14 cellular contexts compared by ENCODE assay signal in genomic region chr19:38417146-38417543, GRCh38. TPM values are rescaled to one million over a fixed set of nuclear protein-coding genes. Genes with fewer than 3 reads are reported as not detected.
DNase-seq lines count a peak whose midpoint lies in the region; ATAC-seq and TF ChIP-seq lines count a peak whose summit lies in the region.
"Had no signal": no experiment of that assay in that cellular context is flagged by ENCODE, and none has a peak within 500 bp of the region (broad histone marks: within the 10 kb centered on the region; RNA-seq: fewer than 3 reads in every experiment).

No MANE protein-coding gene starts in this region.

- no peak for TF ChIP-seq CTCF in OCI-LY3 (IDR thresholded peaks at IDR 0.05; ENCODE audit: low read depth, low read length)
- no peak for TF ChIP-seq CTCF in coronary artery (IDR thresholded peaks at IDR 0.05)

- H3K9ac ChIP-seq in OCI-LY3 (ENCODE audit: low read length) (no peak overlapping the region; the same call in 1 of the 2 replicates), neuronal stem cell (ENCODE audit: low read depth, low read length, poor library complexity) (no peak overlapping the region)

- H4K20me1 ChIP-seq in OCI-LY3 (ENCODE audit: insufficient read depth, low read length): 0 out of 2 replicates have a peak, but pooled peaks cover 4% of the 10 kb centered on the region

- no peak for DNase-seq in T-helper 1 cell
- no peak for DNase-seq in coronary artery (ENCODE audit: low spot score)
- DNase-seq in neuronal stem cell (ENCODE audit: low spot score): no peak
- no peak for DNase-seq in NCI-H1105 (lab: John Stamatoyannopoulos, UW)
- DNase-seq in posterior vena cava (ENCODE audit: low spot score): no peak
- DNase-seq: NCI-H1436, SIG-M5 had no signal

- H3K4me2 ChIP-seq in OCI-LY3 (ENCODE audit: low read length): peak overlapping the region; percentile 70
- H3K4me2 ChIP-seq in neuronal stem cell (ENCODE audit: insufficient read depth, low read length, poor library complexity, severe bottlenecking): no peak overlapping the region

- H3K14ac ChIP-seq in neuronal stem cell (ENCODE audit: low read length): no peak overlapping the region

- no peaks in the 10 kb centered on the region for H3K79me2 ChIP-seq in OCI-LY3 (ENCODE audit: low read length)

- no peak for ATAC-seq in HG03520 (IDR thresholded peaks at IDR 0.05; ENCODE audit: unreplicated experiment)

- H3K18ac ChIP-seq in neuronal stem cell (ENCODE audit: low read length): peak overlapping the region; percentile 66

- H4K8ac ChIP-seq in neuronal stem cell (ENCODE audit: low read depth, low read length): peak overlapping the region; percentile 30

- intact Hi-C loops in posterior vena cava (cut with DNase I): no loop called here

- no peak overlapping the region for H4K91ac ChIP-seq in neuronal stem cell (ENCODE audit: low read depth, low read length, poor library complexity)

- H3K9me3 Mint-ChIP-seq in T-helper 1 cell treated with Interleukin-12 subunit alpha and Interleukin-12 subunit beta and Interleukin-4 antibody, amounts not matched to agents 30 μg/mL and 1 μg/mL, for 36 hours: no peaks in the 10 kb centered on the region

- peak overlapping the region; percentile 66 for H3K4me3 ChIP-seq in OCI-LY3 (ENCODE audit: low read length)
- H3K4me3 ChIP-seq in coronary artery: peak overlapping the region; percentile 59
- H3K4me3 ChIP-seq in neuronal stem cell (ENCODE audit: low read length in 2 of 2): no peak overlapping the region

- H3K4me1 Mint-ChIP-seq in T-helper 1 cell treated with Interleukin-12 subunit alpha and Interleukin-12 subunit beta and Interleukin-4 antibody, amounts not matched to agents 30 μg/mL and 1 μg/mL, for 36 hours (ENCODE audit: low read depth): peaks cover 21% of the 10 kb centered on the region

- H3K4me1 ChIP-seq in OCI-LY3 (ENCODE audit: low read length) (peaks cover 35% of the 10 kb centered on the region), neuronal stem cell (ENCODE audit: control insufficient read depth in 2 of 2, insufficient read depth in 1 of 2, low read depth in 1 of 2, low read length in 2 of 2) (peaks cover 0 to 6% of the 10 kb centered on the region in 2 donors)

- no peak overlapping the region for H3K4ac ChIP-seq in neuronal stem cell (ENCODE audit: low read length)

- no peaks in the 10 kb centered on the region for H3K79me1 ChIP-seq in neuronal stem cell (ENCODE audit: low read depth, low read length)

- H3K36me3 Mint-ChIP-seq in T-helper 1 cell treated with Interleukin-12 subunit alpha and Interleukin-12 subunit beta and Interleukin-4 antibody, amounts not matched to agents 30 μg/mL and 1 μg/mL, for 36 hours (ENCODE audit: low read depth): no peaks in the 10 kb centered on the region

- no peaks in the 10 kb centered on the region for H3K27me3 Mint-ChIP-seq in T-helper 1 cell treated with Interleukin-12 subunit alpha and Interleukin-12 subunit beta and Interleukin-4 antibody, amounts not matched to agents 30 μg/mL and 1 μg/mL, for 36 hours (ENCODE audit: low read depth)

- peak overlapping the region; percentile 93 for H2AK5ac ChIP-seq in neuronal stem cell (ENCODE audit: low read depth, low read length)

- H2BK5ac ChIP-seq in neuronal stem cell (ENCODE audit: low read length): peak overlapping the region; percentile 39

- no peaks in the 10 kb centered on the region for H3K27me3 ChIP-seq in OCI-LY3 (ENCODE audit: low read depth, low read length)
- peaks cover 0 to 42% (median 7%) of the 10 kb centered on the region in 3 experiments for H3K27me3 ChIP-seq in neuronal stem cell (ENCODE audit: control insufficient read depth in 3 of 3, insufficient read depth in 3 of 3, low read depth in 1 of 3, low read length in 3 of 3)

- H3K23ac ChIP-seq in neuronal stem cell (ENCODE audit: low read depth, low read length, poor library complexity): no peak overlapping the region

- H3K27ac Mint-ChIP-seq in T-helper 1 cell treated with Interleukin-12 subunit alpha and Interleukin-12 subunit beta and Interleukin-4 antibody, amounts not matched to agents 30 μg/mL and 1 μg/mL, for 36 hours: peak overlapping the region; percentile 76

- WGBS in neuronal stem cell (ENCODE audit: extremely low coverage in 2 of 2, insufficient read length in 2 of 2, insufficient replicate concordance in 1 of 2), 2 donors: 100% methylated on average over 3 of the region's 8 CpGs; no CpG with 5 or more reads in 1 of the 2 donors

- peak overlapping the region; percentile 62 for H2BK15ac ChIP-seq in neuronal stem cell (ENCODE audit: low read length)

- H3K4me3 Mint-ChIP-seq in T-helper 1 cell treated with Interleukin-12 subunit alpha and Interleukin-12 subunit beta and Interleukin-4 antibody, amounts not matched to agents 30 μg/mL and 1 μg/mL, for 36 hours: peak overlapping the region; percentile 83

- H3K9me3 ChIP-seq in OCI-LY3 (ENCODE audit: insufficient read depth, low read length) (no peaks in the 10 kb centered on the region), neuronal stem cell (replicated peaks in 1 of 2; ENCODE audit: control insufficient read depth in 2 of 2, insufficient read depth in 1 of 2, low read depth in 1 of 2, low read length in 2 of 2) (no peaks in the 10 kb centered on the region)

- peaks cover 63% of the 10 kb centered on the region for H3K36me3 ChIP-seq in OCI-LY3 (replicated peaks; ENCODE audit: low read depth, low read length)
- no peaks in the 10 kb centered on the region for H3K36me3 ChIP-seq in neuronal stem cell (replicated peaks in 1 of 2; ENCODE audit: control insufficient read depth in 2 of 2, insufficient read depth in 2 of 2, low read length in 2 of 2)

- H2BK120ac ChIP-seq in neuronal stem cell (ENCODE audit: low read depth, low read length): no peak overlapping the region

- H2BK12ac ChIP-seq in neuronal stem cell (ENCODE audit: low read length): peak overlapping the region; percentile 78

- H3K27ac ChIP-seq in OCI-LY3 (ENCODE audit: low read length) (peak overlapping the region; percentile 36), coronary artery (peak overlapping the region in 1 of 2 donors; percentile 16), neuronal stem cell (replicated peaks; ENCODE audit: low read length) (no peak overlapping the region)
- H3K27ac ChIP-seq: 22Rv1 had no signal

- no peak overlapping the region for H2AFZ ChIP-seq in OCI-LY3 (ENCODE audit: low read depth, low read length)
- no peak overlapping the region for H2AFZ ChIP-seq in neuronal stem cell (ENCODE audit: low read length)

RNA-seq across cellular contexts. Expression of gene RASGRP4, which starts 8.9 kb away (rescaled TPM):
- polyA plus RNA-seq in neuronal stem cell (2013, experiment 1 of 2): 0.10 TPM
- 0.17 TPM for polyA plus RNA-seq in neuronal stem cell (2013, experiment 2 of 2)
- total RNA-seq in posterior vena cava: 1 to 10 TPM; 3.9 to 6.6 TPM
- total RNA-seq: fibroblast of villous mesenchyme, HT1080 had no signal
- polyA plus RNA-seq: keratinocyte had no signal

RNA-seq across cellular contexts. Expression of gene FAM98C, which starts 14.3 kb away (rescaled TPM):
- polyA plus RNA-seq in neuronal stem cell (2013, experiment 1 of 2): 5.4 TPM
- polyA plus RNA-seq in neuronal stem cell (2013, experiment 2 of 2): 5.3 TPM
- total RNA-seq in posterior vena cava: 10 to 100 TPM in 1 of 2 donors, 1 to 10 TPM in 1; 9.6 to 10.7 TPM

RNA-seq across cellular contexts. Expression of gene RYR1, which starts 16.3 kb away (rescaled TPM):
- polyA plus RNA-seq in neuronal stem cell (2013, experiment 1 of 2): 0.56 TPM
- 1.1 TPM for polyA plus RNA-seq in neuronal stem cell (2013, experiment 2 of 2)
- total RNA-seq in posterior vena cava: 1 to 10 TPM; 1.3 to 5.6 TPM
- total RNA-seq: HT1080 had no signal

RNA-seq across cellular contexts. Expression of gene SPRED3, which starts 28.6 kb away (rescaled TPM):
- polyA plus RNA-seq in neuronal stem cell (2013, experiment 1 of 2): 10.3 TPM
- polyA plus RNA-seq in neuronal stem cell (2013, experiment 2 of 2): 10.5 TPM
- 1 to 10 TPM; 2.8 to 6.5 TPM for total RNA-seq in posterior vena cava

RNA-seq across cellular contexts. Expression of gene GGN, which starts 29.3 kb away (rescaled TPM):
- polyA plus RNA-seq in neuronal stem cell (2013, experiment 1 of 2): 1.7 TPM
- polyA plus RNA-seq in neuronal stem cell (2013, experiment 2 of 2): 1.7 TPM
- 1 to 10 TPM in 1 of 2 donors, under 1 TPM in 1; 0.51 to 2.2 TPM for total RNA-seq in posterior vena cava
- polyA plus RNA-seq: keratinocyte had no signal

Comparison
In these comparisons a context has a peak if more than half of its experiments do, and no peak if none do; other contexts are left out.
1. H3K4me3 ChIP-seq: peak in OCI-LY3 (single experiment) and coronary artery (single experiment); none in neuronal stem cell (0 of 2).